ENCODE assay signal across 1 cellular context in genomic region chr1:55428944-55429931, GRCh38.
A peak's percentile ranks its signal among the peaks of the same experiment; 100 is the strongest.
TF ChIP-seq lines count a peak whose summit lies in the region.

No MANE protein-coding gene starts in this region.

TF ChIP-seq in A549, 52 proteins besides CTCF, POLR2A, EP300 and RAD21 (continued from another document):
- no peak for TF ChIP-seq USF2 (IDR thresholded peaks at IDR 0.05)
- TF ChIP-seq REST (IDR thresholded peaks at IDR 0.05), result no peak
- TF ChIP-seq CHD2 (IDR thresholded peaks at IDR 0.05; ENCODE audit: low read length, partially characterized antibody), result peak; percentile 3
- no peak for TF ChIP-seq RCOR1 (IDR thresholded peaks at IDR 0.05; ENCODE audit: low read depth, low read length)
- no peak for TF ChIP-seq ZC3H11A (IDR thresholded peaks at IDR 0.05)
- TF ChIP-seq TFCP2L1 (CRISPR knock-in tag; IDR thresholded peaks at IDR 0.05), result no peak
- TF ChIP-seq RNF2 (IDR thresholded peaks at IDR 0.05; ENCODE audit: borderline replicate concordance, low read depth), result no peak
- TF ChIP-seq E2F6 (IDR thresholded peaks at IDR 0.05; ENCODE audit: borderline replicate concordance, low read depth), result no peak
- TF ChIP-seq CBX2 (IDR thresholded peaks at IDR 0.05; ENCODE audit: borderline replicate concordance, low read depth), result no peak
- TF ChIP-seq RARB (CRISPR knock-in tag; IDR thresholded peaks at IDR 0.05), result peak; percentile 92
- no peak for TF ChIP-seq ELK1 (IDR thresholded peaks at IDR 0.05; ENCODE audit: low read depth, low read length)
